In genomic region chr3:151974067-151974466, GRCh38 we compare ENCODE assay signal across 13 cellular contexts.
A peak's percentile ranks its signal among the peaks of the same experiment; 100 is the strongest.
DNase-seq lines count a peak whose midpoint lies in the region; ATAC-seq and TF ChIP-seq lines count a peak whose summit lies in the region.
"Had no signal": no experiment of that assay in that cellular context is flagged by ENCODE, and none has a peak within 500 bp of the region (broad histone marks: within the 10 kb centered on the region; RNA-seq: fewer than 3 reads in every experiment).

No MANE protein-coding gene starts in this region.

- DNase-seq in DMS 273 (lab: John Stamatoyannopoulos, UW; ENCODE audit: unreplicated experiment), result peak; percentile 80
- peak; percentile 81 for DNase-seq in M059J (ENCODE audit: low read depth)
- peak; percentile 71 for DNase-seq in brain microvascular endothelial cell
- DNase-seq in lung microvascular endothelial cell (ENCODE audit: low read depth in 2 of 2), result peak; percentile 45 to 80
- no peak for DNase-seq in GM13977 (ENCODE audit: low spot score)
- DNase-seq in adrenal gland, result no peak
- no peak for DNase-seq in T-helper 2 cell
- DNase-seq: activated naive CD8-positive, alpha-beta T cell treated with anti-CD3 and anti-CD28 coated beads for 36 hours; foreskin melanocyte; islet precursor cell; stimulated activated CD4-positive, alpha-beta T cell treated with anti-CD3 and anti-CD28 coated beads, Interleukin-4, amount 100 ng/mL, for 4 hours; stimulated activated naive CD4-positive, alpha-beta T cell had no signal

- no peak for TF ChIP-seq CTCF in brain microvascular endothelial cell (IDR thresholded peaks at IDR 0.05; ENCODE audit: low read depth, low read length, missing control alignments)
- no peak for TF ChIP-seq CTCF in GM13977 (IDR thresholded peaks at IDR 0.05; ENCODE audit: extremely low read depth, insufficient read depth, missing control alignments)
- no peak for TF ChIP-seq CTCF in adrenal gland (IDR thresholded peaks at IDR 0.05)

- H3K4me3 ChIP-seq in brain microvascular endothelial cell (ENCODE audit: low read depth, low read length) (no peak overlapping the region), adrenal gland (no peak overlapping the region)

- H3K4me1 ChIP-seq in adrenal gland (replicated peaks in 1 of 2), result no peaks in the 10 kb centered on the region

- in situ Hi-C loops in brain microvascular endothelial cell (cut with HindIII; ENCODE audit: low pct_ligation_motif_present, low sequenced_read_pairs), result no loop called here
- in situ Hi-C loops in GM13977 (cut with MboI; ENCODE audit: low pct_unique_long_range_greater_than_20kb, low sequenced_read_pairs, unreplicated experiment), result no loop called here

- intact Hi-C loops in adrenal gland (cut with DNase I), result no loop called here

- H3K27me3 ChIP-seq in brain microvascular endothelial cell (replicated peaks) (no peaks in the 10 kb centered on the region), adrenal gland (no peaks in the 10 kb centered on the region)

- no peak for TF ChIP-seq POLR2A in adrenal gland (IDR thresholded peaks at IDR 0.05)

- ATAC-seq in GM21717 (IDR thresholded peaks at IDR 0.05; ENCODE audit: unreplicated experiment), result no peak

- no peaks in the 10 kb centered on the region for H3K9me3 ChIP-seq in adrenal gland (replicated peaks in 1 of 3)

- no peaks in the 10 kb centered on the region for H3K36me3 ChIP-seq in brain microvascular endothelial cell (replicated peaks)
- no peaks in the 10 kb centered on the region for H3K36me3 ChIP-seq in adrenal gland (replicated peaks in 1 of 2)

- H3K27ac ChIP-seq in brain microvascular endothelial cell (peak overlapping the region; percentile 56), adrenal gland (no peak overlapping the region)

- WGBS in adrenal gland, 4 donors, result 40 to 52% (median 48%) methylated on average over 3 of the region's 3 CpGs

Comparison
In these comparisons a context has a peak if more than half of its experiments do, and no peak if none do; other contexts are left out.
1. DNase-seq: peak in DMS 273 (single experiment), M059J (single experiment), brain microvascular endothelial cell (single experiment) and lung microvascular endothelial cell (2 of 2); none in GM13977 (single experiment), adrenal gland (0 of 7) and T-helper 2 cell (0 of 5).